1 cellular context compared by ENCODE assay signal in the genomic region with DNA sequence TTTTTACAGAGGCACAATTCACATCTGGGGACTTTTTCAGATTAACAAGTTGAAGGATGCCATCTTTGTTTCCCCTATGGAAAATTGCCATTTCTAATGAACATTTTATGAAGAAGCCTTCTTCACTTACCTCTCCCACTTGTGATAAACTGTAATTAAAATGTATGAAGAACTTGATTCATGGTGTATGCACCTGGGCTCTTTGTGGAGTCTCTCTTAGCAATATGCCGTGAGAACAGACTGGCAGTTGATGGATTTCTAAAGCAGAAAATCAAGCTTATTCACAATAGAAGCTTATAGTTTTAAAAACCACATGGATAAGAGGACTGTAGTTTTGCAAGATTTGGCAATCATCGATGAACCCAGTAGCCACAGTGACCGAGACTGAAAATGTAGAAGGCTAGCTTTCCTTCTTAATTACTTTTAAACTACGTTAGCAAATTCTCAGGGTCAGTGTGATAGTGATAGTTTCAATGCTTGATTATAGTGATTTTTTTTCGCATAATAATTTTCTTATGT.
TF ChIP-seq lines count a peak whose summit lies in the region.

No MANE protein-coding gene starts in this region.

TF ChIP-seq in A549, 52 proteins besides CTCF, POLR2A, EP300 and RAD21 (continued from another document):
- TF ChIP-seq, protein P1, sequence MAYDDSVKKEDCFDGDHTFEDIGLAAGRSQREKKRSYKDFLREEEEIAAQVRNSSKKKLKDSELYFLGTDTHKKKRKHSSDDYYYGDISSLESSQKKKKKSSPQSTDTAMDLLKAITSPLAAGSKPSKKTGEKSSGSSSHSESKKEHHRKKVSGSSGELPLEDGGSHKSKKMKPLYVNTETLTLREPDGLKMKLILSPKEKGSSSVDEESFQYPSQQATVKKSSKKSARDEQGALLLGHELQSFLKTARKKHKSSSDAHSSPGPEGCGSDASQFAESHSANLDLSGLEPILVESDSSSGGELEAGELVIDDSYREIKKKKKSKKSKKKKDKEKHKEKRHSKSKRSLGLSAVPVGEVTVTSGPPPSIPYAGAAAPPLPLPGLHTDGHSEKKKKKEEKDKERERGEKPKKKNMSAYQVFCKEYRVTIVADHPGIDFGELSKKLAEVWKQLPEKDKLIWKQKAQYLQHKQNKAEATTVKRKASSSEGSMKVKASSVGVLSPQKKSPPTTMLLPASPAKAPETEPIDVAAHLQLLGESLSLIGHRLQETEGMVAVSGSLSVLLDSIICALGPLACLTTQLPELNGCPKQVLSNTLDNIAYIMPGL (CRISPR knock-in tag; IDR thresholded peaks at IDR 0.05; ENCODE audit: borderline replicate concordance), result no peak
- TF ChIP-seq CHD4 (IDR thresholded peaks at IDR 0.05; ENCODE audit: borderline replicate concordance), result no peak
- no peak for TF ChIP-seq CHD2 (IDR thresholded peaks at IDR 0.05; ENCODE audit: low read length, partially characterized antibody)
- TF ChIP-seq EHF (CRISPR knock-in tag; IDR thresholded peaks at IDR 0.05), result no peak
- no peak for TF ChIP-seq MAFK (IDR thresholded peaks at IDR 0.05; ENCODE audit: partially characterized antibody)
- no peak for TF ChIP-seq HOXB5 (CRISPR knock-in tag; IDR thresholded peaks at IDR 0.05)
- TF ChIP-seq, protein P2, sequence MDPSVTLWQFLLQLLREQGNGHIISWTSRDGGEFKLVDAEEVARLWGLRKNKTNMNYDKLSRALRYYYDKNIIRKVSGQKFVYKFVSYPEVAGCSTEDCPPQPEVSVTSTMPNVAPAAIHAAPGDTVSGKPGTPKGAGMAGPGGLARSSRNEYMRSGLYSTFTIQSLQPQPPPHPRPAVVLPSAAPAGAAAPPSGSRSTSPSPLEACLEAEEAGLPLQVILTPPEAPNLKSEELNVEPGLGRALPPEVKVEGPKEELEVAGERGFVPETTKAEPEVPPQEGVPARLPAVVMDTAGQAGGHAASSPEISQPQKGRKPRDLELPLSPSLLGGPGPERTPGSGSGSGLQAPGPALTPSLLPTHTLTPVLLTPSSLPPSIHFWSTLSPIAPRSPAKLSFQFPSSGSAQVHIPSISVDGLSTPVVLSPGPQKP (IDR thresholded peaks at IDR 0.05; ENCODE audit: low read depth, low read length), result no peak
- no peak for TF ChIP-seq ZNF302 (CRISPR knock-in tag; IDR thresholded peaks at IDR 0.05)
- TF ChIP-seq KDM5A (IDR thresholded peaks at IDR 0.05), result no peak
- TF ChIP-seq POLR2AphosphoS2 (conservative IDR thresholded peaks at IDR 0.05; ENCODE audit: low read length), result no peak
- TF ChIP-seq, protein P3, sequence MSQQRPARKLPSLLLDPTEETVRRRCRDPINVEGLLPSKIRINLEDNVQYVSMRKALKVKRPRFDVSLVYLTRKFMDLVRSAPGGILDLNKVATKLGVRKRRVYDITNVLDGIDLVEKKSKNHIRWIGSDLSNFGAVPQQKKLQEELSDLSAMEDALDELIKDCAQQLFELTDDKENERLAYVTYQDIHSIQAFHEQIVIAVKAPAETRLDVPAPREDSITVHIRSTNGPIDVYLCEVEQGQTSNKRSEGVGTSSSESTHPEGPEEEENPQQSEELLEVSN (IDR thresholded peaks at IDR 0.05; ENCODE audit: borderline replicate concordance, low read depth), result no peak
- TF ChIP-seq JUN (IDR thresholded peaks at IDR 0.05), result no peak
- no peak for TF ChIP-seq FOSL2 (IDR thresholded peaks at IDR 0.05)
- TF ChIP-seq FOSL2 (CRISPR knock-in tag; IDR thresholded peaks at IDR 0.05), result no peak
- TF ChIP-seq ZC3H11A (IDR thresholded peaks at IDR 0.05), result no peak
